16 cellular contexts compared by ENCODE assay signal in genomic region chr15:60720084-60720483, GRCh38.
DNase-seq lines count a peak whose midpoint lies in the region; ATAC-seq lines count a peak whose summit lies in the region.
"Had no signal": no experiment of that assay in that cellular context is flagged by ENCODE, and none has a peak within 500 bp of the region (broad histone marks: within the 10 kb centered on the region; RNA-seq: fewer than 3 reads in every experiment).

No MANE protein-coding gene starts in this region.

- peak overlapping the region; percentile 75 for H3K27ac Mint-ChIP-seq in activated CD8-positive, alpha-beta memory T cell treated with anti-CD3 and anti-CD28 coated beads, Interleukin-2, amount 10 ng/mL, durations not matched to agents 7 days and 5 days
- H3K27ac Mint-ChIP-seq in IgD-negative memory B cell: peak overlapping the region in 1 of 3 donors; percentile 7
- H3K27ac Mint-ChIP-seq in activated naive CD4-positive, alpha-beta T cell treated with anti-CD3 and anti-CD28 coated beads, Interleukin-2, amount 50 U/mL, for 24 hours: peak overlapping the region; percentile 100
- H3K27ac Mint-ChIP-seq in stimulated activated memory B cell treated with anti-CD40 and anti-IgM and Interleukin-4, amounts not matched to agents 10 μg/mL and 1 μg/mL and 100 μg/mL, for 72 hours: peak overlapping the region; percentile 17
- H3K27ac Mint-ChIP-seq: WTC11 had no signal

- ATAC-seq in activated CD8-positive, alpha-beta memory T cell treated with anti-CD3 and anti-CD28 coated beads, Interleukin-2, amount 10 ng/mL, durations not matched to agents 7 days and 5 days: no peak
- ATAC-seq in stimulated activated memory B cell treated with anti-CD40 and anti-IgM and Interleukin-4, amounts not matched to agents 10 μg/mL and 1 μg/mL and 100 μg/mL, for 72 hours: no peak
- ATAC-seq in GM19395 (IDR thresholded peaks at IDR 0.05; ENCODE audit: unreplicated experiment): no peak
- ATAC-seq: PC-3, WTC11 had no signal

- DNase-seq in activated CD8-positive, alpha-beta memory T cell treated with anti-CD3 and anti-CD28 coated beads, Interleukin-2, amount 10 ng/mL, durations not matched to agents 7 days and 5 days: no peak
- no peak for DNase-seq in activated CD8-positive, alpha-beta memory T cell treated with anti-CD3 and anti-CD28 coated beads, Interleukin-2, amount 50 U/mL, for 48 hours
- no peak for DNase-seq in KG1 (lab: John Stamatoyannopoulos, UW)
- DNase-seq in UCSD-AML1 (lab: John Stamatoyannopoulos, UW; ENCODE audit: unreplicated experiment): no peak
- DNase-seq: ACHN, DMS153, mammary epithelial cell, NCI-H524, PC-3, uterus had no signal

- no peaks in the 10 kb centered on the region for H3K9me3 Mint-ChIP-seq in activated CD8-positive, alpha-beta memory T cell treated with anti-CD3 and anti-CD28 coated beads, Interleukin-2, amount 10 ng/mL, durations not matched to agents 7 days and 5 days (ENCODE audit: low read depth)
- no peaks in the 10 kb centered on the region for H3K9me3 Mint-ChIP-seq in IgD-negative memory B cell
- H3K9me3 Mint-ChIP-seq in activated naive CD4-positive, alpha-beta T cell treated with anti-CD3 and anti-CD28 coated beads, Interleukin-2, amount 50 U/mL, for 24 hours: peaks cover 6% of the 10 kb centered on the region
- no peaks in the 10 kb centered on the region for H3K9me3 Mint-ChIP-seq in stimulated activated memory B cell treated with anti-CD40 and anti-IgM and Interleukin-4, amounts not matched to agents 10 μg/mL and 1 μg/mL and 100 μg/mL, for 72 hours
- H3K9me3 Mint-ChIP-seq: neural crest cell had no signal

- H3K36me3 Mint-ChIP-seq in activated CD8-positive, alpha-beta memory T cell treated with anti-CD3 and anti-CD28 coated beads, Interleukin-2, amount 10 ng/mL, durations not matched to agents 7 days and 5 days: peaks cover 3% of the 10 kb centered on the region
- peaks cover 2% of the 10 kb centered on the region for H3K36me3 Mint-ChIP-seq in IgD-negative memory B cell
- peaks cover 2% of the 10 kb centered on the region for H3K36me3 Mint-ChIP-seq in activated naive CD4-positive, alpha-beta T cell treated with anti-CD3 and anti-CD28 coated beads, Interleukin-2, amount 50 U/mL, for 24 hours
- no peaks in the 10 kb centered on the region for H3K36me3 Mint-ChIP-seq in stimulated activated memory B cell treated with anti-CD40 and anti-IgM and Interleukin-4, amounts not matched to agents 10 μg/mL and 1 μg/mL and 100 μg/mL, for 72 hours
- H3K36me3 Mint-ChIP-seq: WTC11 had no signal

- H3K4me1 Mint-ChIP-seq in activated CD8-positive, alpha-beta memory T cell treated with anti-CD3 and anti-CD28 coated beads, Interleukin-2, amount 10 ng/mL, durations not matched to agents 7 days and 5 days: peaks cover 37% of the 10 kb centered on the region
- H3K4me1 Mint-ChIP-seq in IgD-negative memory B cell: peaks cover 24 to 26% (median 24%) of the 10 kb centered on the region in 3 donors
- peaks cover 63% of the 10 kb centered on the region for H3K4me1 Mint-ChIP-seq in activated naive CD4-positive, alpha-beta T cell treated with anti-CD3 and anti-CD28 coated beads, Interleukin-2, amount 50 U/mL, for 24 hours
- peaks cover 27% of the 10 kb centered on the region for H3K4me1 Mint-ChIP-seq in stimulated activated memory B cell treated with anti-CD40 and anti-IgM and Interleukin-4, amounts not matched to agents 10 μg/mL and 1 μg/mL and 100 μg/mL, for 72 hours

- H3K4me3 Mint-ChIP-seq in activated CD8-positive, alpha-beta memory T cell treated with anti-CD3 and anti-CD28 coated beads, Interleukin-2, amount 10 ng/mL, durations not matched to agents 7 days and 5 days: no peak overlapping the region
- peak overlapping the region in 3 of 4 donors; percentile 3 to 32 (median 6) for H3K4me3 Mint-ChIP-seq in IgD-negative memory B cell
- H3K4me3 Mint-ChIP-seq in activated naive CD4-positive, alpha-beta T cell treated with anti-CD3 and anti-CD28 coated beads, Interleukin-2, amount 50 U/mL, for 24 hours: peak overlapping the region; percentile 73
- H3K4me3 Mint-ChIP-seq in stimulated activated memory B cell treated with anti-CD40 and anti-IgM and Interleukin-4, amounts not matched to agents 10 μg/mL and 1 μg/mL and 100 μg/mL, for 72 hours: no peak overlapping the region
- H3K4me3 Mint-ChIP-seq: neural crest cell, WTC11 had no signal

- CTCF ChIA-PET in activated CD8-positive, alpha-beta memory T cell treated with anti-CD3 and anti-CD28 coated beads, Interleukin-2, amount 10 ng/mL, durations not matched to agents 7 days and 5 days (lab: Charles Lee): interaction anchor here (1.2 to 1.4 kb wide), 3 partner anchors 15 to 67 kb away, joined by 3 read pairs; no protein-coding TSS in a partner anchor

- H3K27me3 Mint-ChIP-seq in activated CD8-positive, alpha-beta memory T cell treated with anti-CD3 and anti-CD28 coated beads, Interleukin-2, amount 10 ng/mL, durations not matched to agents 7 days and 5 days: peaks cover 8% of the 10 kb centered on the region
- peaks cover 18% of the 10 kb centered on the region for H3K27me3 Mint-ChIP-seq in IgD-negative memory B cell
- H3K27me3 Mint-ChIP-seq in activated naive CD4-positive, alpha-beta T cell treated with anti-CD3 and anti-CD28 coated beads, Interleukin-2, amount 50 U/mL, for 24 hours: no peaks in the 10 kb centered on the region
- peaks cover 29% of the 10 kb centered on the region for H3K27me3 Mint-ChIP-seq in stimulated activated memory B cell treated with anti-CD40 and anti-IgM and Interleukin-4, amounts not matched to agents 10 μg/mL and 1 μg/mL and 100 μg/mL, for 72 hours

Comparison
In these comparisons a context has a peak if more than half of its experiments do, and no peak if none do; other contexts are left out.
1. H3K4me3 Mint-ChIP-seq: peak in IgD-negative memory B cell (3 of 4) and activated naive CD4-positive, alpha-beta T cell treated with anti-CD3 and anti-CD28 coated beads, Interleukin-2, amount 50 U/mL, for 24 hours (single experiment); none in activated CD8-positive, alpha-beta memory T cell treated with anti-CD3 and anti-CD28 coated beads, Interleukin-2, amount 10 ng/mL, durations not matched to agents 7 days and 5 days (single experiment) and stimulated activated memory B cell treated with anti-CD40 and anti-IgM and Interleukin-4, amounts not matched to agents 10 μg/mL and 1 μg/mL and 100 μg/mL, for 72 hours (single experiment).